In the genomic region with DNA sequence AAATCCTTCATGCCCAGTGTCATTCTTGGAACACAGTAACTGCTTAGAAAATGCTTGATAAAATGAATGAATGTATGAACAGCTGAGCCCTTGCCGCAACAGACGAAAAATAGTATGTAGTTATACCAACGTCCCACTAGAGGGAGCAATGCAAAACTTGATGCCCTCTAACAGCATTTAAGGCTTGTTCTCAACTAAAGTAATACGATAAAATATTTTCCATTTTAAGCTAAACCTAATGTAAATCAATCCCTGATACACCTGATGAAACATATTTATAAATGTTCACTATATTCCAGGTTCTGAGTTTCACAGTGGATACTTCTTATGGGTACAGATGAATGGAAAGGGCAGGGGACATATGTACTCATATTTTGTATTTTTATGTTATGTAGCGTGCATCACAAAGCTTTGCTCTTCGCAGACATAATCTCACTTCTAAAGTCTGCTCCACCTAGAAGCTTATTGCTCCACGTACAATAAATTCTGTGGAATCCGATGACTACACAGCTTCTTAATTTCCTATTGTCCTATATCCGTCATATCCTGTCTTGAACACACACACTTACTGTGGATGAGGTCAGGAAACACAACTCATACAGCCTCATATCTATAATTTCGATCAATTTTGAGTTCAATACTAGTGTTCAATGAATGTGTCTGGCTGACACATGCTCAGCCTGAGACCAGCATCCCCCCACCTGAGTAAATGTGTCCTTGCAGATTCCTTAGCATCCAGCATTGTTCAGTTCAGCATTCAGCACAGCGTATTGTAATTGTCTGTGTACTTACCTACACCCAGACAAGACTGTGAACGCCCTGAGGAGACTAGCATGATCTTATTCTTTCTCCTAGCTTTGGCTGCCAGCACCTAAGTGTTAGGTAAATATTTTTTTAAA, we compare ENCODE assay signal across 8 cellular contexts. TPM values are rescaled to one million over a fixed set of nuclear protein-coding genes. Genes with fewer than 3 reads are reported as not detected.
A peak's percentile ranks its signal among the peaks of the same experiment; 100 is the strongest.
DNase-seq lines count a peak whose midpoint lies in the region; ATAC-seq and TF ChIP-seq lines count a peak whose summit lies in the region.

No MANE protein-coding gene starts in this region.

- H3K36me3 ChIP-seq in parathyroid adenoma (ENCODE audit: control insufficient read depth, insufficient read depth, low read length) = no peaks in the 10 kb centered on the region

- no peak overlapping the region for H3K4me2 ChIP-seq in parathyroid adenoma (ENCODE audit: low read length)

- peaks cover 8% of the 10 kb centered on the region for H3K36me3 Mint-ChIP-seq in T-helper 17 cell (ENCODE audit: low read depth)

- no peak overlapping the region for H3K27ac Mint-ChIP-seq in T-helper 17 cell

- peak overlapping the region; percentile 48 for H2AFZ ChIP-seq in parathyroid adenoma

- H3K4me3 ChIP-seq in fibroblast of mammary gland (ENCODE audit: control insufficient read depth, low read depth, low read length) (no peak overlapping the region), parathyroid adenoma (ENCODE audit: low read depth, low read length) (no peak overlapping the region)

- peaks cover 3% of the 10 kb centered on the region for H3K27me3 ChIP-seq in parathyroid adenoma (ENCODE audit: control insufficient read depth, insufficient read depth, low read length)

- no peak overlapping the region for H3K27ac ChIP-seq in parathyroid adenoma

- peak; percentile 79 for DNase-seq in DMS 273 (lab: John Stamatoyannopoulos, UW; ENCODE audit: unreplicated experiment)
- DNase-seq in NCI-H1092 (lab: John Stamatoyannopoulos, UW) = peak; percentile 51
- DNase-seq in T-helper 17 cell = no peak
- DNase-seq in fibroblast of mammary gland (ENCODE audit: low read depth) = peak; percentile 78
- DNase-seq in OCI-M2 (lab: John Stamatoyannopoulos, UW; ENCODE audit: unreplicated experiment) = no peak

- H3K4me1 ChIP-seq in parathyroid adenoma = no peaks in the 10 kb centered on the region

- peaks cover 9% of the 10 kb centered on the region for H3K4me1 Mint-ChIP-seq in T-helper 17 cell

- TF ChIP-seq CTCF in fibroblast of mammary gland (conservative IDR thresholded peaks at IDR 0.05; ENCODE audit: control insufficient read depth, insufficient read depth, low read depth, low read length) = peak; percentile 80
- TF ChIP-seq CTCF in parathyroid adenoma (IDR thresholded peaks at IDR 0.05) = peak; percentile 54

- H3K27me3 Mint-ChIP-seq in T-helper 17 cell = peaks cover 32% of the 10 kb centered on the region

- no peaks in the 10 kb centered on the region for H3K9me3 ChIP-seq in T-helper 17 cell (ENCODE audit: control insufficient read depth, low read length, poor library complexity, severe bottlenecking)
- H3K9me3 ChIP-seq in parathyroid adenoma (ENCODE audit: control insufficient read depth, low read length) = no peaks in the 10 kb centered on the region

- no peaks in the 10 kb centered on the region for H3K79me2 ChIP-seq in parathyroid adenoma

- H3K9ac ChIP-seq in parathyroid adenoma = no peak overlapping the region

- ATAC-seq in GM19452 (IDR thresholded peaks at IDR 0.05; ENCODE audit: unreplicated experiment) (peak; percentile 44), T-helper 17 cell (peak; percentile 37), GM18858 (IDR thresholded peaks at IDR 0.05; ENCODE audit: unreplicated experiment) (no peak)

- peak overlapping the region; percentile 36 for H3K4me3 Mint-ChIP-seq in T-helper 17 cell

RNA-seq across cellular contexts. Expression of a gene that starts 4.4 kb away (rescaled TPM):
- total RNA-seq in T-helper 17 cell = 1 to 10 TPM; 5.9 to 6.3 TPM

RNA-seq across cellular contexts. Expression of a gene that starts 17.4 kb away (rescaled TPM):
- 1 to 10 TPM in 1 of 2 donors, under 1 TPM in 1; 0.20 to 1.1 TPM for total RNA-seq in T-helper 17 cell

RNA-seq across cellular contexts. Expression of a gene that starts 39.0 kb away (rescaled TPM):
- under 1 TPM; 0.42 to 0.50 TPM for total RNA-seq in T-helper 17 cell

Comparison
In these comparisons a context has a peak if more than half of its experiments do, and no peak if none do; other contexts are left out.
1. DNase-seq: peak in DMS 273 (single experiment), NCI-H1092 (single experiment) and fibroblast of mammary gland (single experiment); none in T-helper 17 cell (0 of 3) and OCI-M2 (single experiment).